27 cellular contexts compared by ENCODE assay signal in the genomic region with DNA sequence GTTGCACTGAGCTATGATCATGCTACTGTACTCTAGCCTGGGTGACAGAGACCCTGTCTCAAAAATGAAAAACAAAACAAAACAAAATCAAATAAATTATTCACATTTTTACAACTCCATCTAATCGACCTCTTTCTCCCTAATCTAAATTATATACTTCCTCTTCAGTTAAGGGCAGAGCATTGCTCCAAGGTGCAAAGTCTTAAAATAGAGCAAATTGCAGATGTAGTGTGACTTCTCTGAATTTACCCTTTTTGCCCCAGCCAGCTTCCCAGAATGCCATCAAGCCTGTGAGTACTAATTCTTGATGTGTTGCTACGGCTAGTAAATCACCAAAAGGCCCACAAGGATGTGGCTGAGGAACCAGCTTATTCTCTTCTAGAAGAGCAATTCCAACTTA.
"Had no signal": no experiment of that assay in that cellular context is flagged by ENCODE, and none has a peak within 500 bp of the region (broad histone marks: within the 10 kb centered on the region; RNA-seq: fewer than 3 reads in every experiment).

No MANE protein-coding gene starts in this region.

- H3K27ac ChIP-seq: epithelial cell of prostate, esophagus squamous epithelium, heart right ventricle, left ventricle myocardium inferior, ovary, testis, transverse colon had no signal

- H3K27me3 ChIP-seq: esophagus squamous epithelium, heart right ventricle, ovary, right lobe of liver, testis, transverse colon had no signal

- ATAC-seq: stimulated activated naive CD8-positive, alpha-beta T cell treated with anti-CD3 and anti-CD28 coated beads, Interleukin-15, Interleukin-2, amounts not matched to agents 100 U/mL and 50 U/mL, for 24 hours had no signal

- FAIRE-seq: colon, endometrium, urothelium cell line had no signal

- H3K4me3 ChIP-seq: esophagus squamous epithelium, heart right ventricle, left ventricle myocardium inferior, ovary, right lobe of liver, testis, transverse colon had no signal

- H3K27ac Mint-ChIP-seq: activated B cell treated with CpG ODN at 0.5 μM for 24 hours; activated T-helper 2 cell treated with anti-CD3 and anti-CD28 coated beads, Interferon-gamma antibody, Interleukin-2, Interleukin-4, amounts not matched to agents 10 μg/mL and 5 μg/mL and 100 μg/mL, durations not matched to agents 14 hours and 24 hours and 36 hours; naive B cell; progenitor cell of endocrine pancreas had no signal

- H3K4me1 Mint-ChIP-seq: activated B cell treated with CpG ODN at 0.5 μM for 24 hours had no signal

- DNase-seq: activated B cell treated with CpG ODN at 0.5 μM for 24 hours; activated CD4-positive, alpha-beta T cell treated with anti-CD3 and anti-CD28 coated beads, Interleukin-2, amount 50 U/mL, for 1 hour; activated T-cell treated with anti-CD3 and anti-CD28 coated beads for 4 hours; anterior cingulate cortex; dermis blood vessel endothelial cell; effector CD4-positive, alpha-beta T cell; esophagus squamous epithelium; foreskin melanocyte; heart right ventricle; kidney glomerular epithelial cell; left ventricle myocardium inferior; naive B cell; ovary; right lobe of liver; stimulated activated CD4-positive, alpha-beta T cell treated with anti-CD3 and anti-CD28 coated beads, Interleukin-12 subunit alpha, Interleukin-12 subunit beta, amount 100 ng/mL, for 4 hours; stimulated activated CD4-positive, alpha-beta T cell treated with anti-CD3 and anti-CD28 coated beads, Interleukin-4, amount 100 ng/mL, for 1 hour; stimulated activated naive CD8-positive, alpha-beta T cell treated with anti-CD3 and anti-CD28 coated beads, Interleukin-15, Interleukin-2, amounts not matched to agents 100 U/mL and 50 U/mL, for 24 hours; T-helper 2 cell; testis; transverse colon had no signal

- H3K9me3 Mint-ChIP-seq: activated B cell treated with CpG ODN at 0.5 μM for 24 hours; activated T-helper 2 cell treated with anti-CD3 and anti-CD28 coated beads, Interferon-gamma antibody, Interleukin-2, Interleukin-4, amounts not matched to agents 10 μg/mL and 5 μg/mL and 100 μg/mL, durations not matched to agents 14 hours and 24 hours and 36 hours; naive B cell had no signal

- H3K36me3 ChIP-seq: ovary had no signal

- H3K27me3 Mint-ChIP-seq: activated B cell treated with CpG ODN at 0.5 μM for 24 hours; activated naive CD8-positive, alpha-beta T cell; naive B cell; progenitor cell of endocrine pancreas had no signal

- H3K9me3 ChIP-seq: esophagus squamous epithelium, heart right ventricle, left ventricle myocardium inferior, ovary, right lobe of liver, testis, transverse colon had no signal

- H3K4me3 Mint-ChIP-seq: activated B cell treated with CpG ODN at 0.5 μM for 24 hours; activated naive CD8-positive, alpha-beta T cell; naive B cell had no signal
